ENCODE assay signal across 1 cellular context in genomic region chrX:13078739-13079444, GRCh38.
TF ChIP-seq lines count a peak whose summit lies in the region.

No MANE protein-coding gene starts in this region.

TF ChIP-seq in WTC11, 78 proteins besides CTCF, POLR2A, EP300 and RAD21 (continued from another document):
- TF ChIP-seq AFF4 (CRISPR knock-in tag; IDR thresholded peaks at IDR 0.05; ENCODE audit: borderline replicate concordance), result no peak
- TF ChIP-seq ZNF671 (CRISPR knock-in tag; IDR thresholded peaks at IDR 0.05), result no peak
- TF ChIP-seq ERG (CRISPR knock-in tag; IDR thresholded peaks at IDR 0.05), result no peak
- TF ChIP-seq NR2C2 (CRISPR knock-in tag; IDR thresholded peaks at IDR 0.05), result no peak
- no peak for TF ChIP-seq SOX15 (CRISPR knock-in tag; IDR thresholded peaks at IDR 0.05)
- no peak for TF ChIP-seq E2F1 (CRISPR knock-in tag; IDR thresholded peaks at IDR 0.05)
- no peak for TF ChIP-seq E2F5 (CRISPR knock-in tag; IDR thresholded peaks at IDR 0.05)
- no peak for TF ChIP-seq SMAD4 (CRISPR knock-in tag; IDR thresholded peaks at IDR 0.05)
